Comparison of ENCODE assay signal across 8 cellular contexts in genomic region chr11:65110354-65110861, GRCh38. TPM values are rescaled to one million over a fixed set of nuclear protein-coding genes. Genes with fewer than 3 reads are reported as not detected.
A peak's percentile ranks its signal among the peaks of the same experiment; 100 is the strongest.
DNase-seq lines count a peak whose midpoint lies in the region; ATAC-seq and TF ChIP-seq lines count a peak whose summit lies in the region.

No MANE protein-coding gene starts in this region.

- H3K4me1 Mint-ChIP-seq in naive thymus-derived CD4-positive, alpha-beta T cell: peaks cover 28 to 48% (median 35%) of the 10 kb centered on the region in 7 donors
- peaks cover 40% of the 10 kb centered on the region for H3K4me1 Mint-ChIP-seq in stimulated activated effector memory CD8-positive, alpha-beta T cell treated with anti-CD3 and anti-CD28 coated beads, Interleukin-12 subunit alpha, Interleukin-12 subunit beta, amount 100 ng/mL, for 72 hours

- no peak for TF ChIP-seq POLR2A in erythroblast (IDR thresholded peaks at IDR 0.05; ENCODE audit: low read length)

- DNase-seq in G401 (ENCODE audit: low spot score): peak; percentile 87
- peak; percentile 80 for DNase-seq in Panc1 (ENCODE audit: low read depth, low spot score)
- peak; percentile 92 for DNase-seq in activated T-cell treated with anti-CD3 and anti-CD28 coated beads for 48 hours (ENCODE audit: low read depth)
- peak; percentile 85 to 92 for DNase-seq in erythroblast (lab: John Stamatoyannopoulos, UW)
- DNase-seq in naive thymus-derived CD4-positive, alpha-beta T cell: peak; percentile 82 to 99 (median 93)
- peak; percentile 100 for DNase-seq in stimulated activated effector memory CD8-positive, alpha-beta T cell treated with anti-CD3 and anti-CD28 coated beads, Interleukin-12 subunit alpha, Interleukin-12 subunit beta, amount 100 ng/mL, for 72 hours (ENCODE audit: low spot score in 2 of 2)

- BruUV-seq in Panc1 (replicated peaks; lab: Mats Ljungman, UMichigan): no TSS peak

- peaks cover 21% of the 10 kb centered on the region for H3K4me1 ChIP-seq in Panc1 (ENCODE audit: control insufficient read depth, insufficient read depth, low read length)
- peaks cover 21 to 23% of the 10 kb centered on the region in 2 donors for H3K4me1 ChIP-seq in naive thymus-derived CD4-positive, alpha-beta T cell (ENCODE audit: control insufficient read depth in 2 of 2, insufficient read depth in 2 of 2, low read length in 2 of 2)

- H3K36me3 Mint-ChIP-seq in naive thymus-derived CD4-positive, alpha-beta T cell: peaks cover 0 to 15% (median 7%) of the 10 kb centered on the region in 5 donors
- peaks cover 63% of the 10 kb centered on the region for H3K36me3 Mint-ChIP-seq in stimulated activated effector memory CD8-positive, alpha-beta T cell treated with anti-CD3 and anti-CD28 coated beads, Interleukin-12 subunit alpha, Interleukin-12 subunit beta, amount 100 ng/mL, for 72 hours

- CTCF ChIA-PET in Panc1 (lab: Charles Lee): interaction anchor here (0.9 to 1.5 kb wide), 7 partner anchors 9 to 256 kb away, joined by 3 to 6 read pairs (median 3); partner anchors contain the start of gene ARL2
- CTCF ChIA-PET in naive thymus-derived CD4-positive, alpha-beta T cell (lab: Charles Lee): interaction anchor here (0.5 to 4.1 kb wide), 11 partner anchors 9 to 304 kb away, joined by 3 to 48 read pairs (median 3); partner anchors contain the start of genes CAPN1, FAU and MRPL49

- H3K4me3 Mint-ChIP-seq in naive thymus-derived CD4-positive, alpha-beta T cell: peak overlapping the region; percentile 43 to 89 (median 56)
- H3K4me3 Mint-ChIP-seq in stimulated activated effector memory CD8-positive, alpha-beta T cell treated with anti-CD3 and anti-CD28 coated beads, Interleukin-12 subunit alpha, Interleukin-12 subunit beta, amount 100 ng/mL, for 72 hours: peak overlapping the region; percentile 11

- ATAC-seq in Panc1 (peak; percentile 68), GM21381 (IDR thresholded peaks at IDR 0.05; ENCODE audit: unreplicated experiment) (no peak)
- ATAC-seq in naive thymus-derived CD4-positive, alpha-beta T cell: peak; percentile 78
- peak; percentile 60 for ATAC-seq in stimulated activated effector memory CD8-positive, alpha-beta T cell treated with anti-CD3 and anti-CD28 coated beads, Interleukin-12 subunit alpha, Interleukin-12 subunit beta, amount 100 ng/mL, for 72 hours

- no peaks in the 10 kb centered on the region for H3K36me3 ChIP-seq in Panc1 (ENCODE audit: control insufficient read depth, insufficient read depth, low read length)
- peaks cover 0 to 39% (median 4%) of the 10 kb centered on the region in 3 experiments for H3K36me3 ChIP-seq in naive thymus-derived CD4-positive, alpha-beta T cell (ENCODE audit: control insufficient read depth in 2 of 3, insufficient read depth in 3 of 3, low read length in 3 of 3)

- intact Hi-C loops in Panc1 (cut with micrococcal nuclease; ENCODE audit: unreplicated experiment): loop anchor here (10.0 kb wide), 1 partner anchor 266 kb away; the partner anchor contains the start of gene CDC42BPG
- intact Hi-C loops in naive thymus-derived CD4-positive, alpha-beta T cell (cut with micrococcal nuclease): loop anchor here (1.0 to 10.0 kb wide), 15 partner anchors 8 to 402 kb away; partner anchors contain the start of genes CAPN1 (in 2 of the 2), ARL2 (in 1 of the 2), CDC42EP2 (in 1 of the 2) and CDCA5 (in 1 of the 2)

- POLR2A ChIA-PET in Panc1 (lab: Charles Lee): interaction anchor here (1.0 kb wide), 1 partner anchor 8 kb away, joined by 6 read pairs; no protein-coding TSS in a partner anchor
- POLR2A ChIA-PET in naive thymus-derived CD4-positive, alpha-beta T cell (lab: Charles Lee): interaction anchor here (1.0 to 7.5 kb wide), 13 partner anchors 8 to 399 kb away, joined by 3 to 98 read pairs (median 4); partner anchors contain the start of genes ARL2, CAPN1, DPF2 and FAU

- in situ Hi-C loops in G401 (cut with HindIII; ENCODE audit: low sequenced_read_pairs): no loop called here
- in situ Hi-C loops in Panc1 (cut with HindIII; ENCODE audit: low pct_unique_long_range_greater_than_20kb, low sequenced_read_pairs): no loop called here

- no peak overlapping the region for H3K4me3 ChIP-seq in Panc1 (ENCODE audit: low read depth in 2 of 2, low read length in 2 of 2)
- no peak overlapping the region for H3K4me3 ChIP-seq in naive thymus-derived CD4-positive, alpha-beta T cell (ENCODE audit: low read length)

- no peaks in the 10 kb centered on the region for H3K27me3 ChIP-seq in Panc1 (ENCODE audit: control insufficient read depth, insufficient read depth, low read length)
- no peaks in the 10 kb centered on the region for H3K27me3 ChIP-seq in naive thymus-derived CD4-positive, alpha-beta T cell (ENCODE audit: control insufficient read depth in 2 of 2, insufficient read depth in 2 of 2, low read length in 2 of 2)

- peak; percentile 94 for TF ChIP-seq CTCF in LNCAP (IDR thresholded peaks at IDR 0.05)
- TF ChIP-seq CTCF in Panc1 (IDR thresholded peaks at IDR 0.05): peak; percentile 99

- peak overlapping the region; percentile 50 to 100 (median 86) for H3K27ac Mint-ChIP-seq in naive thymus-derived CD4-positive, alpha-beta T cell
- peak overlapping the region; percentile 75 for H3K27ac Mint-ChIP-seq in stimulated activated effector memory CD8-positive, alpha-beta T cell treated with anti-CD3 and anti-CD28 coated beads, Interleukin-12 subunit alpha, Interleukin-12 subunit beta, amount 100 ng/mL, for 72 hours

- H3K27me3 Mint-ChIP-seq in naive thymus-derived CD4-positive, alpha-beta T cell: no peaks in the 10 kb centered on the region

- H3K9me3 ChIP-seq in Panc1 (ENCODE audit: control insufficient read depth, insufficient read depth, low read depth, low read length): no peaks in the 10 kb centered on the region
- H3K9me3 ChIP-seq in naive thymus-derived CD4-positive, alpha-beta T cell (ENCODE audit: control insufficient read depth in 2 of 3, low read length in 3 of 3): no peaks in the 10 kb centered on the region

- peak overlapping the region; percentile 25 for H3K27ac ChIP-seq in Panc1 (ENCODE audit: low read length)
- H3K27ac ChIP-seq in naive thymus-derived CD4-positive, alpha-beta T cell (ENCODE audit: low read depth, low read length): peak overlapping the region; percentile 70

- H3K9me3 Mint-ChIP-seq in naive thymus-derived CD4-positive, alpha-beta T cell: no peaks in the 10 kb centered on the region
- no peaks in the 10 kb centered on the region for H3K9me3 Mint-ChIP-seq in stimulated activated effector memory CD8-positive, alpha-beta T cell treated with anti-CD3 and anti-CD28 coated beads, Interleukin-12 subunit alpha, Interleukin-12 subunit beta, amount 100 ng/mL, for 72 hours

RNA-seq across cellular contexts. Expression of gene TM7SF2, which starts 1.3 kb away (rescaled TPM):
- total RNA-seq in G401 (2014; rRNA removed; shearing (Covaris generic)): 23.5 and 39.0 TPM in 2 replicates
- 85.4 TPM for total RNA-seq in Panc1 (2021; ENCODE audit: unreplicated experiment)
- polyA plus RNA-seq in Panc1 (2012; ENCODE audit: insufficient read length): 140 TPM
- 10 to 100 TPM; 21.6 to 37.8 (median 30.8) TPM for total RNA-seq in naive thymus-derived CD4-positive, alpha-beta T cell
- 10 to 100 TPM; 15.0 to 21.1 TPM for polyA plus RNA-seq in naive thymus-derived CD4-positive, alpha-beta T cell

RNA-seq across cellular contexts. Expression of gene ZNHIT2, which starts 7.1 kb away (rescaled TPM):
- 12.7 and 21.0 TPM in 2 replicates for total RNA-seq in G401 (2014; rRNA removed; shearing (Covaris generic))
- 27.1 TPM for total RNA-seq in Panc1 (2021; ENCODE audit: unreplicated experiment)
- 49.9 TPM for polyA plus RNA-seq in Panc1 (2012; ENCODE audit: insufficient read length)
- 10 to 100 TPM in 4 of 5 experiments, 1 to 10 TPM in 1; 9.9 to 18.2 (median 11.3) TPM for total RNA-seq in naive thymus-derived CD4-positive, alpha-beta T cell
- polyA plus RNA-seq in naive thymus-derived CD4-positive, alpha-beta T cell: 10 to 100 TPM; 29.9 to 35.6 TPM

RNA-seq across cellular contexts. Expression of gene FAU, which starts 11.5 kb away (rescaled TPM):
- total RNA-seq in G401 (2014; rRNA removed; shearing (Covaris generic)): 137 and 188 TPM in 2 replicates
- 1,001 TPM for total RNA-seq in Panc1 (2021; ENCODE audit: unreplicated experiment)
- 1,612 TPM for polyA plus RNA-seq in Panc1 (2012; ENCODE audit: insufficient read length)
- total RNA-seq in naive thymus-derived CD4-positive, alpha-beta T cell: 1,000 to 10,000 TPM; 1,053 to 1,849 (median 1,722) TPM
- polyA plus RNA-seq in naive thymus-derived CD4-positive, alpha-beta T cell: 1,000 to 10,000 TPM; 1,055 to 1,372 TPM

RNA-seq across cellular contexts. Expression of gene MRPL49, which starts 11.7 kb away (rescaled TPM):
- 108 and 117 TPM in 2 replicates for total RNA-seq in G401 (2014; rRNA removed; shearing (Covaris generic))
- total RNA-seq in Panc1 (2021; ENCODE audit: unreplicated experiment): 111 TPM
- 84.1 TPM for polyA plus RNA-seq in Panc1 (2012; ENCODE audit: insufficient read length)
- total RNA-seq in naive thymus-derived CD4-positive, alpha-beta T cell: 10 to 100 TPM; 38.1 to 65.5 (median 51.9) TPM
- 100 to 1,000 TPM in 1 of 2 donors, 10 to 100 TPM in 1; 93.7 to 102 TPM for polyA plus RNA-seq in naive thymus-derived CD4-positive, alpha-beta T cell

RNA-seq across cellular contexts. Expression of gene VPS51, which starts 14.4 kb away (rescaled TPM):
- 212 and 303 TPM in 2 replicates for total RNA-seq in G401 (2014; rRNA removed; shearing (Covaris generic))
- total RNA-seq in Panc1 (2021; ENCODE audit: unreplicated experiment): 101 TPM
- 210 TPM for polyA plus RNA-seq in Panc1 (2012; ENCODE audit: insufficient read length)
- total RNA-seq in naive thymus-derived CD4-positive, alpha-beta T cell: 100 to 1,000 TPM; 159 to 269 (median 256) TPM
- polyA plus RNA-seq in naive thymus-derived CD4-positive, alpha-beta T cell: 100 to 1,000 TPM; 106 to 130 TPM
